In genomic region chr7:47069385-47070076, GRCh38 we compare ENCODE assay signal across 27 cellular contexts.
"Had no signal": no experiment of that assay in that cellular context is flagged by ENCODE, and none has a peak within 500 bp of the region (broad histone marks: within the 10 kb centered on the region; RNA-seq: fewer than 3 reads in every experiment).

No MANE protein-coding gene starts in this region.

- H3K4me1 Mint-ChIP-seq: activated CD4-positive, alpha-beta memory T cell treated with anti-CD3 and anti-CD28 coated beads, Interleukin-2, amount 10 ng/mL, durations not matched to agents 7 days and 5 days; activated CD4-positive, alpha-beta T cell treated with anti-CD3 and anti-CD28 coated beads, Interleukin-2, amount 10 ng/mL, durations not matched to agents 24 days and 14 days; activated naive CD4-positive, alpha-beta T cell treated with anti-CD3 and anti-CD28 coated beads, Interleukin-2, amount 50 U/mL, for 24 hours; natural killer cell; T-cell had no signal

- DNase-seq: activated CD4-positive, alpha-beta memory T cell treated with anti-CD3 and anti-CD28 coated beads, Interleukin-2, amount 10 ng/mL, durations not matched to agents 7 days and 5 days; activated CD4-positive, alpha-beta T cell treated with anti-CD3 and anti-CD28 coated beads, Interleukin-2, amount 10 ng/mL, durations not matched to agents 24 days and 14 days; activated gamma-delta T cell treated with Interleukin-2 at 50 U/mL for 16 hours; activated T-cell treated with anti-CD3 and anti-CD28 coated beads for 4 hours; amniotic stem cell; effector CD4-positive, alpha-beta T cell; erythroblast; foreskin keratinocyte; kidney; mammary epithelial cell; midbrain; natural killer cell; stimulated activated CD4-positive, alpha-beta T cell treated with anti-CD3 and anti-CD28 coated beads, Interleukin-1b, Interleukin-23, amount 100 ng/mL, for 48 hours; stomach; T-cell; transverse colon had no signal

- H3K27ac Mint-ChIP-seq: activated CD4-positive, alpha-beta memory T cell treated with anti-CD3 and anti-CD28 coated beads, Interleukin-2, amount 10 ng/mL, durations not matched to agents 7 days and 5 days; activated CD4-positive, alpha-beta T cell treated with anti-CD3 and anti-CD28 coated beads, Interleukin-2, amount 10 ng/mL, durations not matched to agents 24 days and 14 days; activated naive CD4-positive, alpha-beta T cell treated with anti-CD3 and anti-CD28 coated beads, Interleukin-2, amount 50 U/mL, for 24 hours; activated T-helper 1 cell treated with anti-CD3 and anti-CD28 coated beads, Interleukin-12 subunit alpha, Interleukin-12 subunit beta, Interleukin-2, Interleukin-4 antibody, amounts not matched to agents 30 ng/mL and 10 ng/mL and 1 ng/mL, durations not matched to agents 14 hours and 24 hours and 36 hours; natural killer cell; stimulated activated memory B cell treated with anti-CD40 and anti-IgM and Interleukin-4, amounts not matched to agents 10 μg/mL and 1 μg/mL and 100 μg/mL, for 72 hours; T-cell; T-helper 2 cell treated with Interferon-gamma antibody and Interleukin-4, amounts not matched to agents 5 μg/mL and 100 μg/mL, for 36 hours had no signal

- H3K4me3 Mint-ChIP-seq: activated CD4-positive, alpha-beta memory T cell treated with anti-CD3 and anti-CD28 coated beads, Interleukin-2, amount 10 ng/mL, durations not matched to agents 7 days and 5 days; activated CD4-positive, alpha-beta T cell treated with anti-CD3 and anti-CD28 coated beads, Interleukin-2, amount 10 ng/mL, durations not matched to agents 24 days and 14 days; activated naive CD4-positive, alpha-beta T cell treated with anti-CD3 and anti-CD28 coated beads, Interleukin-2, amount 50 U/mL, for 24 hours; activated T-helper 1 cell treated with anti-CD3 and anti-CD28 coated beads, Interleukin-12 subunit alpha, Interleukin-12 subunit beta, Interleukin-2, Interleukin-4 antibody, amounts not matched to agents 30 ng/mL and 10 ng/mL and 1 ng/mL, durations not matched to agents 14 hours and 24 hours and 36 hours; natural killer cell; stimulated activated memory B cell treated with anti-CD40 and anti-IgM and Interleukin-4, amounts not matched to agents 10 μg/mL and 1 μg/mL and 100 μg/mL, for 72 hours; T-cell; T-helper 2 cell treated with Interferon-gamma antibody and Interleukin-4, amounts not matched to agents 5 μg/mL and 100 μg/mL, for 36 hours had no signal

- H3K4me1 ChIP-seq: foreskin keratinocyte, prostate gland, suprapubic skin had no signal

- H3K36me3 Mint-ChIP-seq: activated naive CD4-positive, alpha-beta T cell treated with anti-CD3 and anti-CD28 coated beads, Interleukin-2, amount 50 U/mL, for 24 hours; natural killer cell; stimulated activated memory B cell treated with anti-CD40 and anti-IgM and Interleukin-4, amounts not matched to agents 10 μg/mL and 1 μg/mL and 100 μg/mL, for 72 hours; T-cell had no signal

- H3K9me3 ChIP-seq: prostate gland, stomach, suprapubic skin, transverse colon, vagina had no signal

- H3K36me3 ChIP-seq: prostate gland, stomach, suprapubic skin, transverse colon, vagina had no signal

- H3K27me3 Mint-ChIP-seq: activated CD4-positive, alpha-beta memory T cell treated with anti-CD3 and anti-CD28 coated beads, Interleukin-2, amount 10 ng/mL, durations not matched to agents 7 days and 5 days; activated CD4-positive, alpha-beta T cell treated with anti-CD3 and anti-CD28 coated beads, Interleukin-2, amount 10 ng/mL, durations not matched to agents 24 days and 14 days; activated naive CD4-positive, alpha-beta T cell treated with anti-CD3 and anti-CD28 coated beads, Interleukin-2, amount 50 U/mL, for 24 hours had no signal

- ATAC-seq: activated CD4-positive, CD25-positive, alpha-beta regulatory T cell treated with anti-CD3 and anti-CD28 coated beads, Interleukin-2, amount 50 U/mL, for 24 hours; foreskin keratinocyte; left lobe of liver; natural killer cell; stimulated activated memory B cell treated with anti-CD40 and anti-IgM and Interleukin-4, amounts not matched to agents 10 μg/mL and 1 μg/mL and 100 μg/mL, for 72 hours; T-cell had no signal

- H3K27me3 ChIP-seq: stomach, suprapubic skin, transverse colon, vagina had no signal

- H3K27ac ChIP-seq: foreskin keratinocyte, prostate gland, stomach, suprapubic skin, transverse colon, vagina, VCaP had no signal

- H3K4me3 ChIP-seq: prostate gland, skin epidermis, stomach, suprapubic skin, transverse colon, vagina had no signal

- H3K9me3 Mint-ChIP-seq: activated CD4-positive, alpha-beta T cell treated with anti-CD3 and anti-CD28 coated beads, Interleukin-2, amount 10 ng/mL, durations not matched to agents 24 days and 14 days; activated naive CD4-positive, alpha-beta T cell treated with anti-CD3 and anti-CD28 coated beads, Interleukin-2, amount 50 U/mL, for 24 hours; activated T-helper 1 cell treated with anti-CD3 and anti-CD28 coated beads, Interleukin-12 subunit alpha, Interleukin-12 subunit beta, Interleukin-2, Interleukin-4 antibody, amounts not matched to agents 30 ng/mL and 10 ng/mL and 1 ng/mL, durations not matched to agents 14 hours and 24 hours and 36 hours; stimulated activated memory B cell treated with anti-CD40 and anti-IgM and Interleukin-4, amounts not matched to agents 10 μg/mL and 1 μg/mL and 100 μg/mL, for 72 hours; T-helper 2 cell treated with Interferon-gamma antibody and Interleukin-4, amounts not matched to agents 5 μg/mL and 100 μg/mL, for 36 hours had no signal
